33 cellular contexts compared by ENCODE assay signal in the genomic region with DNA sequence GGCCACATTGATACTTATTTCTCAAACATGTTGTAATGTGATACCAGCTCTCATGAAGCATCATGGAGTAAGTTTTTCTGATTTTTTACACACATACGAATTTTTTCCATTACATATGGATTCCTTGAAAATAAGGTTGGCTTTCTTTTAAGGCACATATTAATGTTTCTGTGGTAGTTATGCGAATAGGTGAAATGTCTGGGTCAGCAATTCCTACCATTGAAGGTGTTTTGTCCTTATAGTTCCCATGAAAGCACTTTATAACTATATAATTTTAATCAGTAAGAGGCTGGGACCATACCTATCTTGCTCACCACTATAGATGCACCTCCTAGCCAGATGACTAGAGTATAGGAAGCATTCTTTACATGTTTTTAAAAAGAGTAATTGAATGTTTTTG.
"Had no signal": no experiment of that assay in that cellular context is flagged by ENCODE, and none has a peak within 500 bp of the region (broad histone marks: within the 10 kb centered on the region; RNA-seq: fewer than 3 reads in every experiment).

No MANE protein-coding gene starts in this region.

- ATAC-seq: activated CD8-positive, alpha-beta T cell treated with anti-CD3 and anti-CD28 coated beads for 36 hours; activated naive CD4-positive, alpha-beta T cell treated with anti-CD3 and anti-CD28 coated beads, Interleukin-2, amount 50 U/mL, for 72 hours; activated T-cell treated with anti-CD3 and anti-CD28 coated beads, Interleukin-2, amount 50 U/mL, for 4 hours; activated T-cell treated with anti-CD3 and anti-CD28 coated beads, Interleukin-2, amount 50 U/mL, for 72 hours; activated T-helper 17 cell treated with anti-CD3 and anti-CD28 coated beads, Interleukin-2, amount 50 U/mL, for 72 hours; body of pancreas had no signal

- H3K36me3 ChIP-seq: adrenal gland, brain microvascular endothelial cell, breast epithelium had no signal

- H3K4me3 ChIP-seq: adrenal gland, body of pancreas, breast epithelium had no signal

- H3K9me3 ChIP-seq: adrenal gland, body of pancreas, breast epithelium had no signal

- H3K27me3 ChIP-seq: adrenal gland, body of pancreas, brain microvascular endothelial cell, breast epithelium had no signal

- FAIRE-seq: astrocyte, TTC549 had no signal

- H3K4me1 ChIP-seq: adrenal gland, body of pancreas, breast epithelium had no signal

- DNase-seq: activated B cell treated with CpG ODN at 0.5 μM for 24 hours; activated CD4-positive, alpha-beta memory T cell treated with anti-CD3 and anti-CD28 coated beads for 36 hours; activated CD4-positive, alpha-beta T cell treated with anti-CD3 and anti-CD28 coated beads for 4 hours; activated CD4-positive, alpha-beta T cell treated with anti-CD3 and anti-CD28 coated beads, Interleukin-2, amount 10 ng/mL, durations not matched to agents 24 days and 14 days; activated CD4-positive, alpha-beta T cell treated with anti-CD3 and anti-CD28 coated beads, Interleukin-2, amount 50 U/mL, for 1 hour; activated CD4-positive, alpha-beta T cell treated with anti-CD3 and anti-CD28 coated beads, Interleukin-2, amount 50 U/mL, for 4 hours; activated CD4-positive, CD25-positive, alpha-beta regulatory T cell treated with anti-CD3 and anti-CD28 coated beads, Interleukin-2, amount 50 U/mL, for 72 hours; activated CD8-positive, alpha-beta memory T cell treated with anti-CD3 and anti-CD28 coated beads, Interleukin-2, amount 50 U/mL, for 4 hours; activated CD8-positive, alpha-beta T cell treated with anti-CD3 and anti-CD28 coated beads for 36 hours; activated effector memory CD4-positive, alpha-beta T cell treated with anti-CD3 and anti-CD28 coated beads, Interleukin-2, amount 50 U/mL, for 16 hours; activated gamma-delta T cell treated with Interleukin-2 at 50 U/mL for 16 hours; activated naive CD4-positive, alpha-beta T cell; activated naive CD4-positive, alpha-beta T cell treated with anti-CD3 and anti-CD28 coated beads for 36 hours; activated naive CD4-positive, alpha-beta T cell treated with anti-CD3 and anti-CD28 coated beads, Interleukin-2, amount 50 U/mL, for 16 hours; activated naive CD8-positive, alpha-beta T cell treated with anti-CD3 and anti-CD28 coated beads for 36 hours; activated T-cell treated with anti-CD3 and anti-CD28 coated beads for 4 hours; activated T-cell treated with anti-CD3 and anti-CD28 coated beads, Interleukin-2, amount 50 U/mL, for 1 hour; activated T-cell treated with anti-CD3 and anti-CD28 coated beads, Interleukin-2, amount 50 U/mL, for 4 hours; activated T-cell treated with anti-CD3 and anti-CD28 coated beads, Interleukin-2, amount 50 U/mL, for 72 hours; adrenal gland; amniotic stem cell; aorta; body of pancreas; brain microvascular endothelial cell; central memory CD4-positive, alpha-beta T cell; T-helper 2 cell; T-helper 9 cell had no signal

- H3K27ac ChIP-seq: adrenal gland, body of pancreas, brain microvascular endothelial cell, breast epithelium, VCaP had no signal
